1 cellular context compared by ENCODE assay signal in genomic region chr2:174039551-174040416, GRCh38.
TF ChIP-seq lines count a peak whose summit lies in the region.

No MANE protein-coding gene starts in this region.

TF ChIP-seq in HepG2, 621 proteins besides CTCF, POLR2A, EP300 and RAD21 (continued from another document and continues in another):
- TF ChIP-seq CBX2 (IDR thresholded peaks at IDR 0.05; ENCODE audit: low read depth, low read length) (no peak), CBX2 (CRISPR knock-in tag; IDR thresholded peaks at IDR 0.05; ENCODE audit: low read depth) (no peak), MXD3 (CRISPR knock-in tag; IDR thresholded peaks at IDR 0.05) (0 out of 2 replicates have a peak, but pooled peaks have one; percentile 38), TOPORS (CRISPR knock-in tag; IDR thresholded peaks at IDR 0.05) (no peak), ZNF264 (CRISPR knock-in tag; IDR thresholded peaks at IDR 0.05) (0 out of 2 replicates have a peak, but pooled peaks have one; percentile 18), HDAC1 (CRISPR knock-in tag; IDR thresholded peaks at IDR 0.05) (0 out of 2 replicates have a peak, but pooled peaks have one; percentile 26), TCF12 (IDR thresholded peaks at IDR 0.05) (no peak), TCF12 (CRISPR knock-in tag; IDR thresholded peaks at IDR 0.05) (no peak), JUNB (CRISPR knock-in tag; IDR thresholded peaks at IDR 0.05; ENCODE audit: borderline replicate concordance) (no peak), IKZF1 (IDR thresholded peaks at IDR 0.05) (no peak), ZNF12 (CRISPR knock-in tag; IDR thresholded peaks at IDR 0.05) (peak; percentile 27; the same call in 1 of the 2 replicates), HOXA3 (CRISPR knock-in tag; IDR thresholded peaks at IDR 0.05) (peak; percentile 52; the same call in 1 of the 2 replicates), DMTF1 (CRISPR knock-in tag; IDR thresholded peaks at IDR 0.05) (no peak), SATB2 (CRISPR knock-in tag; IDR thresholded peaks at IDR 0.05) (no peak), ZFP82 (CRISPR knock-in tag; IDR thresholded peaks at IDR 0.05; ENCODE audit: borderline replicate concordance) (no peak), LBX2 (CRISPR knock-in tag; IDR thresholded peaks at IDR 0.05; ENCODE audit: borderline replicate concordance) (no peak), THAP11 (CRISPR knock-in tag; IDR thresholded peaks at IDR 0.05) (peak; percentile 72), SOX6 (IDR thresholded peaks at IDR 0.05) (no peak), SOX6 (CRISPR knock-in tag; IDR thresholded peaks at IDR 0.05) (peak; percentile 65; the same call in 1 of the 2 replicates), MED1 (CRISPR knock-in tag; IDR thresholded peaks at IDR 0.05) (peak; percentile 54; the same call in 1 of the 2 replicates), SOX5 (CRISPR knock-in tag; IDR thresholded peaks at IDR 0.05; ENCODE audit: borderline replicate concordance) (peak; percentile 69), POGK (CRISPR knock-in tag; conservative IDR thresholded peaks at IDR 0.05) (no peak; the same call in 1 of the 2 replicates), ZNF180 (CRISPR knock-in tag; IDR thresholded peaks at IDR 0.05; ENCODE audit: borderline replicate concordance, low read depth) (no peak), HMG20A (CRISPR knock-in tag; IDR thresholded peaks at IDR 0.05; ENCODE audit: borderline replicate concordance) (peak; percentile 64; the same call in 1 of the 2 replicates), TOE1 (CRISPR knock-in tag; IDR thresholded peaks at IDR 0.05) (0 out of 2 replicates have a peak, but pooled peaks have one; percentile 63), NR2F2 (IDR thresholded peaks at IDR 0.05; ENCODE audit: borderline replicate concordance, low read depth) (no peak; the same call in 1 of the 2 replicates), ZNF614 (CRISPR knock-in tag; IDR thresholded peaks at IDR 0.05; ENCODE audit: borderline replicate concordance) (peak; percentile 72; the same call in 1 of the 2 replicates), PATZ1 (CRISPR knock-in tag; IDR thresholded peaks at IDR 0.05) (peak; percentile 56; the same call in 1 of the 2 replicates), GFI1 (CRISPR knock-in tag; IDR thresholded peaks at IDR 0.05; ENCODE audit: borderline replicate concordance) (no peak), ZGPAT (CRISPR knock-in tag; IDR thresholded peaks at IDR 0.05) (peak; percentile 78), KLF6 (CRISPR knock-in tag; IDR thresholded peaks at IDR 0.05) (0 out of 2 replicates have a peak, but pooled peaks have one; percentile 49), ZMAT5 (CRISPR knock-in tag; IDR thresholded peaks at IDR 0.05; ENCODE audit: borderline replicate concordance, low read depth) (no peak), ARID2 (CRISPR knock-in tag; IDR thresholded peaks at IDR 0.05; ENCODE audit: borderline replicate concordance) (no peak), FOXO1 (CRISPR knock-in tag; IDR thresholded peaks at IDR 0.05) (peak; percentile 38; the same call in 1 of the 2 replicates), SIN3A (IDR thresholded peaks at IDR 0.05; ENCODE audit: borderline replicate concordance, low read depth, low read length) (no peak), YY1 (IDR thresholded peaks at IDR 0.05; ENCODE audit: insufficient read depth, insufficient replicate concordance, low read depth, low read length) (no peak), ZNF615 (CRISPR knock-in tag; IDR thresholded peaks at IDR 0.05; ENCODE audit: borderline replicate concordance) (no peak), CCDC6 (CRISPR knock-in tag; IDR thresholded peaks at IDR 0.05) (no peak), ZNF530 (CRISPR knock-in tag; IDR thresholded peaks at IDR 0.05; ENCODE audit: low read depth) (no peak), PAWR (CRISPR knock-in tag; IDR thresholded peaks at IDR 0.05; ENCODE audit: borderline replicate concordance) (no peak), PHF21A (CRISPR knock-in tag; IDR thresholded peaks at IDR 0.05) (no peak), ZMYM4 (CRISPR knock-in tag; IDR thresholded peaks at IDR 0.05) (peak; percentile 68; the same call in 1 of the 2 replicates), CHD2 (IDR thresholded peaks at IDR 0.05; ENCODE audit: low read depth, low read length) (no peak), WIZ (CRISPR knock-in tag; IDR thresholded peaks at IDR 0.05) (peak; percentile 68; the same call in 1 of the 2 replicates), RAD51 (IDR thresholded peaks at IDR 0.05; ENCODE audit: borderline replicate concordance) (no peak), ZNF781 (CRISPR knock-in tag; IDR thresholded peaks at IDR 0.05; ENCODE audit: borderline replicate concordance, not compliant biosample characterization) (peak; percentile 25), MYC (CRISPR knock-in tag; IDR thresholded peaks at IDR 0.05; ENCODE audit: borderline replicate concordance) (peak; percentile 57), ATF7 (IDR thresholded peaks at IDR 0.05) (no peak), ATF7 (CRISPR knock-in tag; IDR thresholded peaks at IDR 0.05) (no peak), KMT2A (CRISPR knock-in tag; IDR thresholded peaks at IDR 0.05) (peak; percentile 49; the same call in 1 of the 2 replicates), ZNF713 (CRISPR knock-in tag; IDR thresholded peaks at IDR 0.05) (no peak), HOXD1 (CRISPR knock-in tag; IDR thresholded peaks at IDR 0.05) (no peak), RFX5 (IDR thresholded peaks at IDR 0.05; ENCODE audit: low read depth, low read length) (no peak), NFIB (CRISPR knock-in tag; IDR thresholded peaks at IDR 0.05; ENCODE audit: borderline replicate concordance) (no peak), IRF2 (CRISPR knock-in tag; IDR thresholded peaks at IDR 0.05) (peak; percentile 76; the same call in 1 of the 2 replicates), ZNF136 (CRISPR knock-in tag; IDR thresholded peaks at IDR 0.05; ENCODE audit: low read depth) (0 out of 2 replicates have a peak, but pooled peaks have one; percentile 54), ZSCAN25 (CRISPR knock-in tag; IDR thresholded peaks at IDR 0.05) (peak; percentile 71), MTF2 (CRISPR knock-in tag; IDR thresholded peaks at IDR 0.05; ENCODE audit: borderline replicate concordance) (peak; percentile 30; the same call in 1 of the 2 replicates), FOXA3 (CRISPR knock-in tag; IDR thresholded peaks at IDR 0.05) (peak; percentile 60), ERF (CRISPR knock-in tag; IDR thresholded peaks at IDR 0.05) (peak; percentile 82), MAX (IDR thresholded peaks at IDR 0.05) (peak; percentile 53), ZNF331 (CRISPR knock-in tag; IDR thresholded peaks at IDR 0.05) (no peak; the same call in 1 of the 2 replicates), CHD4 (IDR thresholded peaks at IDR 0.05; ENCODE audit: borderline replicate concordance, low read length) (peak; percentile 56; the same call in 1 of the 2 replicates), MIER3 (CRISPR knock-in tag; IDR thresholded peaks at IDR 0.05; ENCODE audit: borderline replicate concordance) (peak; percentile 84; the same call in 1 of the 2 replicates), KDM3A (CRISPR knock-in tag; IDR thresholded peaks at IDR 0.05; ENCODE audit: low read depth) (no peak), NCOA5 (CRISPR knock-in tag; IDR thresholded peaks at IDR 0.05) (no peak), JUND (CRISPR knock-in tag; IDR thresholded peaks at IDR 0.05) (peak; percentile 81; the same call in 1 of the 2 replicates), JUN (CRISPR knock-in tag; IDR thresholded peaks at IDR 0.05) (peak; percentile 74; the same call in 1 of the 2 replicates), SMAD3 (CRISPR knock-in tag; IDR thresholded peaks at IDR 0.05) (0 out of 2 replicates have a peak, but pooled peaks have one; percentile 60), ZKSCAN5 (CRISPR knock-in tag; IDR thresholded peaks at IDR 0.05) (peak; percentile 54; the same call in 1 of the 2 replicates), ZNF546 (CRISPR knock-in tag; conservative IDR thresholded peaks at IDR 0.05) (no peak; the same call in 1 of the 2 replicates), RXRA (CRISPR knock-in tag; IDR thresholded peaks at IDR 0.05) (peak; percentile 51; the same call in 1 of the 2 replicates), ZBTB44 (CRISPR knock-in tag; IDR thresholded peaks at IDR 0.05) (0 out of 2 replicates have a peak, but pooled peaks have one; percentile 28), ZSCAN21 (CRISPR knock-in tag; IDR thresholded peaks at IDR 0.05; ENCODE audit: borderline replicate concordance) (0 out of 2 replicates have a peak, but pooled peaks have one; percentile 24)
